In the genomic region with DNA sequence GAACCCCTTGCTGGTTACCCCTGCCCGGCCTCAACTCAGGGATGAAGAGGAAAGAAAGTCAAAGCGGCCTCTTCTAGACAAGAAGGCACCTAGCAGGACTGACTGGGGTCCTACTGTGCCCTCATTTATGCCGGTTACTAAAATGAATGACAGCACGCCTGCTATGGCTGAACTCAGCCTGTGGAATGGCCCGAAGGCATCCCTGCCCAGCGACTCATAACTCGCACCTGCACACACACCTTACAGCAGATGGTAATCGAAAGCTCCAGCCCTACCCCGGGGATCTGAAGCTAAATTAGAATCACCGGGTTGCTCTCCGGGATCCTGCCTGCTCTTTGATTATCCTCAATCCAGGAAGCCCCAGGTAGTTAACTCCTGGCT, we compare ENCODE assay signal across 9 cellular contexts. TPM values are rescaled to one million over a fixed set of nuclear protein-coding genes. Genes with fewer than 3 reads are reported as not detected.
A peak's percentile ranks its signal among the peaks of the same experiment; 100 is the strongest.
DNase-seq lines count a peak whose midpoint lies in the region; ATAC-seq and TF ChIP-seq lines count a peak whose summit lies in the region.
"Had no signal": no experiment of that assay in that cellular context is flagged by ENCODE, and none has a peak within 500 bp of the region (broad histone marks: within the 10 kb centered on the region; RNA-seq: fewer than 3 reads in every experiment).

No MANE protein-coding gene starts in this region.

- H3K9me3 Mint-ChIP-seq in progenitor cell of endocrine pancreas (ENCODE audit: low read depth), result no peaks in the 10 kb centered on the region

- peaks cover 17% of the 10 kb centered on the region for H3K4me1 ChIP-seq in GM23248 (ENCODE audit: insufficient read depth)
- H3K4me1 ChIP-seq in OCI-LY7 (ENCODE audit: insufficient read depth, low read length, poor library complexity, severe bottlenecking), result peaks cover 81% of the 10 kb centered on the region

- H3K79me2 ChIP-seq in GM23248 (ENCODE audit: insufficient read depth) (peaks cover 35% of the 10 kb centered on the region), OCI-LY7 (ENCODE audit: insufficient read depth, low read depth, low read length) (peaks cover 40% of the 10 kb centered on the region)

- 89 to 90% methylated on average over 11 of the region's 11 CpGs for WGBS in GM23248 (ENCODE audit: low coverage in 1 of 2, low lambda C conversion rate in 2 of 2, missing lambda C conversion rate in 2 of 2), 2 experiments

- no peak for TF ChIP-seq CTCF in OCI-LY7 (conservative IDR thresholded peaks at IDR 0.05; ENCODE audit: low read length)
- no peak for TF ChIP-seq CTCF in retinal pigment epithelial cell (conservative IDR thresholded peaks at IDR 0.05; ENCODE audit: low read depth, low read length)
- no peak for TF ChIP-seq CTCF in progenitor cell of endocrine pancreas (IDR thresholded peaks at IDR 0.05; ENCODE audit: unreplicated experiment)

- H3K27me3 ChIP-seq in GM23248 (replicated peaks; ENCODE audit: insufficient read depth), result no peaks in the 10 kb centered on the region
- H3K27me3 ChIP-seq: uterus had no signal

- H3K9me2 ChIP-seq in GM23248 (ENCODE audit: insufficient read depth) (no peaks in the 10 kb centered on the region), OCI-LY7 (ENCODE audit: insufficient read depth, low read length) (no peaks in the 10 kb centered on the region)

- POLR2A ChIA-PET in OCI-LY7 (lab: Charles Lee), result interaction anchor here (0.6 to 5.2 kb wide), 8 partner anchors 8 to 1800 kb away, joined by 3 to 39 read pairs (median 4); no protein-coding TSS in a partner anchor

- CTCF ChIA-PET in OCI-LY7 (lab: Charles Lee; ENCODE audit: unreplicated experiment), result interaction anchor here (0.6 kb wide), 1 partner anchor 1327 kb away, joined by 3 read pairs; no protein-coding TSS in a partner anchor

- H3F3A ChIP-seq in GM23248 (ENCODE audit: insufficient read depth), result peaks cover 22% of the 10 kb centered on the region

- peaks cover 1% of the 10 kb centered on the region for H3K36me3 Mint-ChIP-seq in progenitor cell of endocrine pancreas (ENCODE audit: insufficient read depth)

- intact Hi-C loops in OCI-LY7 (cut with micrococcal nuclease; ENCODE audit: unreplicated experiment), result loop anchor here (2.0 to 10.0 kb wide), 2 partner anchors 81 to 1327 kb away; partner anchors contain the start of gene LY86

- no peaks in the 10 kb centered on the region for H3K9me3 ChIP-seq in GM23248 (ENCODE audit: low read depth)
- peaks cover 10% of the 10 kb centered on the region; the same call in 1 of the 2 replicates for H3K9me3 ChIP-seq in OCI-LY7 (ENCODE audit: low read length)
- H3K9me3 ChIP-seq: uterus had no signal

- no peak overlapping the region for H3K27ac Mint-ChIP-seq in progenitor cell of endocrine pancreas

- peak overlapping the region; percentile 81 for H3K4me2 ChIP-seq in GM23248 (ENCODE audit: unreplicated experiment)
- H3K4me2 ChIP-seq in OCI-LY7 (ENCODE audit: low read length), result peak overlapping the region; percentile 98

- H3K4me3 Mint-ChIP-seq in progenitor cell of endocrine pancreas (ENCODE audit: low read depth), result no peak overlapping the region

- DNase-seq in GM23248, result no peak
- peak; percentile 43 for DNase-seq in OCI-LY7 (ENCODE audit: low spot score)
- DNase-seq in retinal pigment epithelial cell (ENCODE audit: low read depth), result no peak
- no peak for DNase-seq in progenitor cell of endocrine pancreas (ENCODE audit: low spot score, unreplicated experiment)
- DNase-seq in left lobe of liver (ENCODE audit: low spot score), result no peak
- DNase-seq in HuH-7 (ENCODE audit: low spot score), result no peak
- DNase-seq in H4 (ENCODE audit: low spot score), result no peak

- H3K36me3 ChIP-seq in GM23248 (ENCODE audit: low read depth) (no peaks in the 10 kb centered on the region), OCI-LY7 (ENCODE audit: insufficient read depth, low read length) (peaks cover 40% of the 10 kb centered on the region)
- H3K36me3 ChIP-seq: uterus had no signal

- peak overlapping the region; percentile 89 for H2AFZ ChIP-seq in GM23248
- peak overlapping the region; percentile 44; the same call in 1 of the 2 replicates for H2AFZ ChIP-seq in OCI-LY7 (ENCODE audit: low read length)

- peak; percentile 54 for ATAC-seq in esophagus mucosa
- no peak for ATAC-seq in left lobe of liver

- H3K27ac ChIP-seq in GM23248 (no peak overlapping the region), OCI-LY7 (ENCODE audit: low read depth, low read length, poor library complexity, severe bottlenecking) (peak overlapping the region; percentile 96)

- peak overlapping the region; percentile 72 for H3K4me3 ChIP-seq in GM23248
- peak overlapping the region; percentile 70 for H3K4me3 ChIP-seq in OCI-LY7 (ENCODE audit: low read depth, low read length, poor library complexity, severe bottlenecking)
- H3K4me3 ChIP-seq in retinal pigment epithelial cell (ENCODE audit: low read length), result peak overlapping the region; percentile 57

- H3K27me3 Mint-ChIP-seq in progenitor cell of endocrine pancreas, result peaks cover 21% of the 10 kb centered on the region

- peaks cover 5% of the 10 kb centered on the region for H3K4me1 Mint-ChIP-seq in progenitor cell of endocrine pancreas (ENCODE audit: low read depth)

- in situ Hi-C loops in GM23248 (cut with MboI), result no loop called here

- H4K20me1 ChIP-seq in GM23248 (ENCODE audit: insufficient read depth), result no peaks in the 10 kb centered on the region
- 0 out of 2 replicates have a peak, but pooled peaks cover 4% of the 10 kb centered on the region for H4K20me1 ChIP-seq in OCI-LY7 (ENCODE audit: insufficient read depth, low read length)

- H3K9ac ChIP-seq in GM23248, result peak overlapping the region; percentile 80

- BruUV-seq in OCI-LY7 (replicated peaks; lab: Mats Ljungman, UMichigan), result TSS peak; percentile 90

RNA-seq across cellular contexts. Expression of gene TXNDC5, which starts 0.7 kb away (rescaled TPM):
- 471 and 498 TPM in 2 replicates for total RNA-seq in GM23248 (2014; rRNA removed; shearing (Covaris generic))
- 237 and 292 TPM in 2 replicates for polyA plus RNA-seq in GM23248 (2016; fragmentation: Nextera tagmentation; extraction: Ambion mirVana)
- 280 and 319 TPM in 2 replicates for total RNA-seq in OCI-LY7 (2014; rRNA removed; shearing (Covaris generic))
- total RNA-seq in OCI-LY7 (2022) (312 and 363 TPM in 2 replicates), esophagus mucosa (73.5 TPM), progenitor cell of endocrine pancreas (71.6 and 86.6 TPM in 2 replicates), left lobe of liver (121 TPM)
- 462 and 475 TPM in 2 replicates for total RNA-seq in H4 (2014; rRNA removed; shearing (Covaris generic))
